20 cellular contexts compared by ENCODE assay signal in the genomic region with DNA sequence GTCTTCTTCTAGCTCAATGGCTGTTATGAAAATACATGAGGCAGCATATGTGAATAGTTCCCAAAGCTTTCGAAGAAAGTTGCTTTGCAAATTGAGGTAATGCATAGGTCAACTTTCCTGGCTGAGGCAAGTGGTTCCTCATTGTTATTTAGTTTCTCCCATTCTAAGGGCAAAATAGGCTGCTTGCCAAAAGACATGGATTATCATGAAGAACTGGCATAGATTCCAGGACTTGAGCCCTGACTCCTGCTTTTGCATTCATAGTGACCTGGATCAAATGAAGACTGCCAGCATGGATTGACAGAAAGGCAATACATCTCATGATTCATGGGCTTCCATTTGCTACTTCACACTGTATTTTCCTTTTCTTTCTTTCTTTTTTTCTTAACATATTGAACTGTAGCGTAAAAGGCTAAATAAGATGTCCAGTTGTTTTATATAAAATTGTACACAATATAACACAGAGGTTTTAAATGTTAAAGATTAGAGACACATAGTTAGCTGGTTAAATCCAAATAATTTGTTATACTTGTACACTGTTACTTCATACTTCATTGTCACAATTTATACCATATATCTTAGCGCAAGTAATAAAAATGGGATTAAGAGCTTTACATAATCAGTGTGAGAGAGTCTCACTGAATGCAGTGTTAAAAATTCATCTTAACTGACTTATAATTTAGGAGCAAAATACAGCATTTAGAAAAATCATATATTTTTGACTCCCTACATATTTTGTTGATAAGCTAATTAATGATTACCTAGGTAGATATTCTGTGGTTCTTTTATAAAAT. TPM values are rescaled to one million over a fixed set of nuclear protein-coding genes. Genes with fewer than 3 reads are reported as not detected.
"Had no signal": no experiment of that assay in that cellular context is flagged by ENCODE, and none has a peak within 500 bp of the region (broad histone marks: within the 10 kb centered on the region; RNA-seq: fewer than 3 reads in every experiment).

No MANE protein-coding gene starts in this region.

- H3K27me3 ChIP-seq: colonic mucosa, esophagus muscularis mucosa, right atrium auricular region, transverse colon, vagina had no signal

- H3K4me3 ChIP-seq: colonic mucosa, esophagus muscularis mucosa, right atrium auricular region, skin epidermis, transverse colon, vagina had no signal

- ATAC-seq: stimulated activated naive CD8-positive, alpha-beta T cell treated with anti-CD3 and anti-CD28 coated beads, Interleukin-15, Interleukin-2, amounts not matched to agents 100 U/mL and 50 U/mL, for 24 hours had no signal

- H3K9me3 ChIP-seq: colonic mucosa, esophagus muscularis mucosa, right atrium auricular region, transverse colon, vagina had no signal

- H3K27ac ChIP-seq: colonic mucosa, esophagus muscularis mucosa, right atrium auricular region, skin epidermis, transverse colon, vagina had no signal

- H3K4me1 ChIP-seq: colonic mucosa, esophagus muscularis mucosa, right atrium auricular region, transverse colon, vagina had no signal

- DNase-seq: activated CD4-positive, CD25-positive, alpha-beta regulatory T cell treated with anti-CD3 and anti-CD28 coated beads, Interleukin-2, amount 50 U/mL, for 72 hours; activated naive CD8-positive, alpha-beta T cell treated with anti-CD3 and anti-CD28 coated beads for 36 hours; amygdala; central memory CD4-positive, alpha-beta T cell; colonic mucosa; foreskin fibroblast; glutamatergic neuron; hypothalamus; kidney glomerular epithelial cell; mesenchymal stem cell; nucleus accumbens; stimulated activated CD4-positive, alpha-beta T cell treated with anti-CD3 and anti-CD28 coated beads, Interleukin-4, amount 100 ng/mL, for 24 hours; stimulated activated naive CD8-positive, alpha-beta T cell treated with anti-CD3 and anti-CD28 coated beads, Interleukin-15, Interleukin-2, amounts not matched to agents 100 U/mL and 50 U/mL, for 24 hours; transverse colon had no signal

- H3K36me3 ChIP-seq: colonic mucosa, esophagus muscularis mucosa, right atrium auricular region, transverse colon, vagina had no signal

RNA-seq across cellular contexts. Expression of a gene that starts 35.9 kb away (rescaled TPM):
- total RNA-seq: activated CD8-positive, alpha-beta memory T cell treated with anti-CD3 and anti-CD28 coated beads for 36 hours; activated naive CD8-positive, alpha-beta T cell treated with anti-CD3 and anti-CD28 coated beads for 36 hours; activated T-helper 1 cell treated with anti-CD3 and anti-CD28 coated beads, Interleukin-12 subunit alpha, Interleukin-12 subunit beta, Interleukin-2, Interleukin-4 antibody, amounts not matched to agents 30 ng/mL and 10 ng/mL and 1 ng/mL, durations not matched to agents 14 hours and 24 hours and 36 hours had no signal
